8 cellular contexts compared by ENCODE assay signal in genomic region chr5:7754997-7755596, GRCh38.
DNase-seq lines count a peak whose midpoint lies in the region; ATAC-seq, FAIRE-seq and TF ChIP-seq lines count a peak whose summit lies in the region.

No MANE protein-coding gene starts in this region.

- intact Hi-C loops in esophagus squamous epithelium (cut with DNase I), result no loop called here
- intact Hi-C loops in pancreas (cut with DNase I), result no loop called here

- 34 to 37% methylated on average over 8 to 13 of the region's 13 CpGs for WGBS in esophagus squamous epithelium, 2 donors
- WGBS in pancreas, 2 donors, result 28 to 31% methylated on average over 13 of the region's 13 CpGs

- H3K4me1 Mint-ChIP-seq in T-helper 2 cell treated with Interferon-gamma antibody and Interleukin-4, amounts not matched to agents 5 μg/mL and 100 μg/mL, for 36 hours (ENCODE audit: low read depth), result no peaks in the 10 kb centered on the region
- no peaks in the 10 kb centered on the region for H3K4me1 Mint-ChIP-seq in effector memory CD8-positive, alpha-beta T cell (ENCODE audit: low read depth in 2 of 2)

- FAIRE-seq in pancreas (lab: Jason Lieb, UNC), result no peak

- no peak overlapping the region for H3K27ac ChIP-seq in esophagus squamous epithelium
- H3K27ac ChIP-seq in pancreas, result no peak overlapping the region

- H3K9me3 ChIP-seq in esophagus squamous epithelium (no peaks in the 10 kb centered on the region), pancreas (no peaks in the 10 kb centered on the region)

- H3K27me3 Mint-ChIP-seq in T-helper 2 cell treated with Interferon-gamma antibody and Interleukin-4, amounts not matched to agents 5 μg/mL and 100 μg/mL, for 36 hours (ENCODE audit: low read depth), result peaks cover 12% of the 10 kb centered on the region
- peaks cover 24 to 28% of the 10 kb centered on the region in 2 donors for H3K27me3 Mint-ChIP-seq in effector memory CD8-positive, alpha-beta T cell

- peak; percentile 66 to 92 (median 88) for ATAC-seq in pancreas
- no peak for ATAC-seq in effector memory CD8-positive, alpha-beta T cell (replicated peaks)

- H3K4me3 Mint-ChIP-seq in T-helper 2 cell treated with Interferon-gamma antibody and Interleukin-4, amounts not matched to agents 5 μg/mL and 100 μg/mL, for 36 hours, result no peak overlapping the region
- no peak overlapping the region for H3K4me3 Mint-ChIP-seq in effector memory CD8-positive, alpha-beta T cell

- H3K4me3 ChIP-seq in HFF-Myc (replicated peaks; ENCODE audit: low read depth, low read length) (no peak overlapping the region), esophagus squamous epithelium (no peak overlapping the region), pancreas (no peak overlapping the region)

- DNase-seq in A172 (ENCODE audit: low spot score) (peak; percentile 44), GM04504 (ENCODE audit: low read depth) (peak; percentile 4), HFF-Myc (ENCODE audit: extremely low read depth, low read depth) (peak; percentile 9), NCI-H1048 (lab: John Stamatoyannopoulos, UW) (peak; percentile 4), esophagus squamous epithelium (lab: John Stamatoyannopoulos, UW) (no peak), pancreas (peak; percentile 15 to 83 (median 60))
- peak; percentile 23 for DNase-seq in T-helper 2 cell treated with Interferon-gamma antibody and Interleukin-4, amounts not matched to agents 5 μg/mL and 100 μg/mL, for 36 hours (ENCODE audit: low spot score)
- DNase-seq in effector memory CD8-positive, alpha-beta T cell, result no peak

- no peaks in the 10 kb centered on the region for H3K4me1 ChIP-seq in esophagus squamous epithelium
- no peaks in the 10 kb centered on the region for H3K4me1 ChIP-seq in pancreas

- H3K36me3 ChIP-seq in esophagus squamous epithelium (no peaks in the 10 kb centered on the region), pancreas (no peaks in the 10 kb centered on the region)

- no peaks in the 10 kb centered on the region for H3K36me3 Mint-ChIP-seq in T-helper 2 cell treated with Interferon-gamma antibody and Interleukin-4, amounts not matched to agents 5 μg/mL and 100 μg/mL, for 36 hours (ENCODE audit: low read depth)
- no peaks in the 10 kb centered on the region for H3K36me3 Mint-ChIP-seq in effector memory CD8-positive, alpha-beta T cell (ENCODE audit: insufficient read depth)

- TF ChIP-seq CTCF in HFF-Myc (IDR thresholded peaks at IDR 0.05; ENCODE audit: low read depth, low read length, missing control alignments), result peak; percentile 91
- TF ChIP-seq CTCF in esophagus squamous epithelium (IDR thresholded peaks at IDR 0.05), result peak in 5 of 6 experiments; percentile 47 to 71 (median 56)
- TF ChIP-seq CTCF in pancreas (IDR thresholded peaks at IDR 0.05), result peak; percentile 50 to 60 (median 52)

- no peaks in the 10 kb centered on the region for H3K27me3 ChIP-seq in esophagus squamous epithelium
- H3K27me3 ChIP-seq in pancreas, result peaks cover 0 to 11% (median 0%) of the 10 kb centered on the region in 4 donors

- no peak for TF ChIP-seq POLR2A in esophagus squamous epithelium (IDR thresholded peaks at IDR 0.05)

- H3K27ac Mint-ChIP-seq in T-helper 2 cell treated with Interferon-gamma antibody and Interleukin-4, amounts not matched to agents 5 μg/mL and 100 μg/mL, for 36 hours, result no peak overlapping the region
- no peak overlapping the region for H3K27ac Mint-ChIP-seq in effector memory CD8-positive, alpha-beta T cell

- H3K9me3 Mint-ChIP-seq in T-helper 2 cell treated with Interferon-gamma antibody and Interleukin-4, amounts not matched to agents 5 μg/mL and 100 μg/mL, for 36 hours, result no peaks in the 10 kb centered on the region
- no peaks in the 10 kb centered on the region for H3K9me3 Mint-ChIP-seq in effector memory CD8-positive, alpha-beta T cell

Comparison
In these comparisons a context has a peak if more than half of its experiments do, and no peak if none do; other contexts are left out.
1. DNase-seq: peak in A172 (single experiment), GM04504 (single experiment), HFF-Myc (single experiment), NCI-H1048 (single experiment), T-helper 2 cell treated with Interferon-gamma antibody and Interleukin-4, amounts not matched to agents 5 μg/mL and 100 μg/mL, for 36 hours (single experiment) and pancreas (6 of 6); none in esophagus squamous epithelium (single experiment) and effector memory CD8-positive, alpha-beta T cell (0 of 3).
2. Peak in every context shown above with its lines, with median percentiles within 50 percentile points of each other: CTCF ChIP-seq.